29 cellular contexts compared by ENCODE assay signal in genomic region chr18:54879691-54880090, GRCh38. TPM values are rescaled to one million over a fixed set of nuclear protein-coding genes. Genes with fewer than 3 reads are reported as not detected.
"Had no signal": no experiment of that assay in that cellular context is flagged by ENCODE, and none has a peak within 500 bp of the region (broad histone marks: within the 10 kb centered on the region; RNA-seq: fewer than 3 reads in every experiment).

No MANE protein-coding gene starts in this region.

- H3K9me3 ChIP-seq: SJCRH30 had no signal

- H3K9me3 Mint-ChIP-seq: activated CD4-positive, alpha-beta T cell treated with anti-CD3 and anti-CD28 coated beads, Interleukin-2, amount 10 ng/mL, durations not matched to agents 24 days and 14 days; activated CD8-positive, alpha-beta T cell treated with anti-CD3 and anti-CD28 coated beads for 36 hours; activated naive CD8-positive, alpha-beta T cell treated with anti-CD3 and anti-CD28 coated beads for 36 hours; activated T-cell treated with anti-CD3 and anti-CD28 coated beads, Interleukin-2, amount 50 U/mL, for 72 hours; activated T-helper 17 cell treated with anti-CD3 and anti-CD28 coated beads, Interleukin-2, amount 50 U/mL, for 72 hours; brain had no signal

- H3K4me1 Mint-ChIP-seq: activated CD4-positive, alpha-beta T cell treated with anti-CD3 and anti-CD28 coated beads, Interleukin-2, amount 10 ng/mL, durations not matched to agents 24 days and 14 days; activated naive CD8-positive, alpha-beta T cell treated with anti-CD3 and anti-CD28 coated beads for 36 hours; activated T-helper 17 cell treated with anti-CD3 and anti-CD28 coated beads, Interleukin-2, amount 50 U/mL, for 72 hours had no signal

- H3K4me1 ChIP-seq: SJCRH30 had no signal

- H3K4me3 Mint-ChIP-seq: activated CD4-positive, alpha-beta T cell treated with anti-CD3 and anti-CD28 coated beads, Interleukin-2, amount 10 ng/mL, durations not matched to agents 24 days and 14 days; activated CD8-positive, alpha-beta T cell treated with anti-CD3 and anti-CD28 coated beads for 36 hours; activated naive CD8-positive, alpha-beta T cell treated with anti-CD3 and anti-CD28 coated beads for 36 hours; activated T-cell treated with anti-CD3 and anti-CD28 coated beads, Interleukin-2, amount 50 U/mL, for 72 hours; activated T-helper 17 cell treated with anti-CD3 and anti-CD28 coated beads, Interleukin-2, amount 50 U/mL, for 72 hours had no signal

- H3K36me3 ChIP-seq: SJCRH30, WERI-Rb-1 had no signal

- ATAC-seq: activated CD8-positive, alpha-beta T cell treated with anti-CD3 and anti-CD28 coated beads for 36 hours; activated T-cell treated with anti-CD3 and anti-CD28 coated beads, Interleukin-2, amount 50 U/mL, for 72 hours; activated T-helper 17 cell treated with anti-CD3 and anti-CD28 coated beads, Interleukin-2, amount 50 U/mL, for 72 hours; Panc1 had no signal

- H3K4me3 ChIP-seq: SJCRH30, SK-N-MC had no signal

- H3K36me3 Mint-ChIP-seq: activated naive CD8-positive, alpha-beta T cell treated with anti-CD3 and anti-CD28 coated beads for 36 hours had no signal

- DNase-seq: activated CD4-positive, alpha-beta T cell treated with anti-CD3 and anti-CD28 coated beads, Interleukin-2, amount 10 ng/mL, durations not matched to agents 24 days and 14 days; activated CD4-positive, alpha-beta T cell treated with anti-CD3 and anti-CD28 coated beads, Interleukin-2, amount 50 U/mL, for 4 hours; activated CD8-positive, alpha-beta T cell treated with anti-CD3 and anti-CD28 coated beads for 36 hours; activated effector memory CD4-positive, alpha-beta T cell treated with anti-CD3 and anti-CD28 coated beads, Interleukin-2, amount 50 U/mL, for 16 hours; activated naive CD4-positive, alpha-beta T cell; activated naive CD4-positive, alpha-beta T cell treated with anti-CD3 and anti-CD28 coated beads, Interleukin-2, amount 50 U/mL, for 16 hours; activated naive CD8-positive, alpha-beta T cell treated with anti-CD3 and anti-CD28 coated beads for 36 hours; activated T-cell treated with anti-CD3 and anti-CD28 coated beads, Interleukin-2, amount 50 U/mL, for 1 hour; activated T-cell treated with anti-CD3 and anti-CD28 coated beads, Interleukin-2, amount 50 U/mL, for 72 hours; central memory CD4-positive, alpha-beta T cell; Kasumi-1; KG1; MM.1S; NCI-H1092 treated with DMSO at 0.1 percent for 48 hours; NCI-H146; NCI-H187; NCI-H2029 treated with DMSO at 0.1 percent for 48 hours; NCI-H2107; NCI-H226; NCI-H446 treated with DMSO at 0.1 percent for 48 hours; NCI-H524; SHP77; SJCRH30; T1000; WERI-Rb-1 had no signal

- H3K27ac Mint-ChIP-seq: activated CD4-positive, alpha-beta T cell treated with anti-CD3 and anti-CD28 coated beads, Interleukin-2, amount 10 ng/mL, durations not matched to agents 24 days and 14 days; activated CD8-positive, alpha-beta T cell treated with anti-CD3 and anti-CD28 coated beads for 36 hours; activated naive CD8-positive, alpha-beta T cell treated with anti-CD3 and anti-CD28 coated beads for 36 hours; activated T-cell treated with anti-CD3 and anti-CD28 coated beads, Interleukin-2, amount 50 U/mL, for 72 hours; activated T-helper 17 cell treated with anti-CD3 and anti-CD28 coated beads, Interleukin-2, amount 50 U/mL, for 72 hours had no signal

- H3K27ac ChIP-seq: SJCRH30, SK-N-MC, WERI-Rb-1 had no signal

- H3K27me3 Mint-ChIP-seq: activated CD4-positive, alpha-beta T cell treated with anti-CD3 and anti-CD28 coated beads, Interleukin-2, amount 10 ng/mL, durations not matched to agents 24 days and 14 days; activated naive CD8-positive, alpha-beta T cell treated with anti-CD3 and anti-CD28 coated beads for 36 hours; activated T-helper 17 cell treated with anti-CD3 and anti-CD28 coated beads, Interleukin-2, amount 50 U/mL, for 72 hours; brain had no signal

RNA-seq across cellular contexts. Expression of gene RAB27B, which starts 51.4 kb away (rescaled TPM):
- total RNA-seq: activated CD8-positive, alpha-beta T cell treated with anti-CD3 and anti-CD28 coated beads for 36 hours; activated naive CD8-positive, alpha-beta T cell treated with anti-CD3 and anti-CD28 coated beads for 36 hours; SJCRH30 had no signal
